ENCODE assay signal across 24 cellular contexts in the genomic region with DNA sequence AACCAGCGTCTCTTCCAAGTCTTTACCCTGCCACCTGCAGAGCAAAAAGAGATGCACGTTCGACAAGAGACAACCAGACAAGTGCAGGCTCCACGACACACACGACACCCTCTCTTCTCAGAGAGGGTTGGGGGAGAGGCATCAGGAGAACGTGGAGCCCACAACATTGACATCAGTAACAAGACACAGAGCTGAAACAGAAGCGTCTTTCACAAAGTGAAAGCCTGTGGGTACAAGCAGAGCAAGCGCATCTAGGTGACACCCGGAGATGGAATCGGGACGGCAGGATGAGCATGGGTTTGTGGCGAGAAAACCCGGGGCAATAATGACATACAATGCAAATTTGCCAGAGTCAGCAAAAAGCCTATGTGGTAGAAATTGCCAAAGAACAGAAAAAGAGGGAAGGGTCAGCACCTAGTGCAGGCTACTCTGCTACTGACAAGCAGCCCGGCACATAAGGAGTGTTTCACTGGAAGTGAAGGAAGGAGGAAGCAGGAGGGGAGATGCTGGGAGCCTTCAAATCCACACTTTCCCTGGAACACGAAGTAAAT.
A peak's percentile ranks its signal among the peaks of the same experiment; 100 is the strongest.
DNase-seq lines count a peak whose midpoint lies in the region; ATAC-seq and TF ChIP-seq lines count a peak whose summit lies in the region.
"Had no signal": no experiment of that assay in that cellular context is flagged by ENCODE, and none has a peak within 500 bp of the region (broad histone marks: within the 10 kb centered on the region; RNA-seq: fewer than 3 reads in every experiment).

No MANE protein-coding gene starts in this region.

- peak overlapping the region; percentile 19 for H3K27ac Mint-ChIP-seq in activated naive CD4-positive, alpha-beta T cell treated with anti-CD3 and anti-CD28 coated beads for 36 hours
- peak overlapping the region in 1 of 2 donors; percentile 39 for H3K27ac Mint-ChIP-seq in activated naive CD4-positive, alpha-beta T cell treated with anti-CD3 and anti-CD28 coated beads, Interleukin-2, amount 50 U/mL, for 72 hours
- H3K27ac Mint-ChIP-seq in effector memory CD8-positive, alpha-beta T cell, result peak overlapping the region; percentile 3 to 79
- peak overlapping the region; percentile 77 for H3K27ac Mint-ChIP-seq in stimulated activated memory B cell treated with anti-CD40 and anti-IgM and Interleukin-4, amounts not matched to agents 10 μg/mL and 1 μg/mL and 100 μg/mL, for 72 hours
- no peak overlapping the region for H3K27ac Mint-ChIP-seq in T-helper 2 cell treated with Interferon-gamma antibody and Interleukin-4, amounts not matched to agents 5 μg/mL and 100 μg/mL, for 36 hours
- H3K27ac Mint-ChIP-seq: GM23338 had no signal

- BruUV-seq in IMR-90 (replicated peaks; lab: Mats Ljungman, UMichigan), result no TSS peak

- no peaks in the 10 kb centered on the region for H4K20me1 ChIP-seq in IMR-90 (ENCODE audit: insufficient read depth, low read length)
- H4K20me1 ChIP-seq: BLaER1 had no signal

- no peak overlapping the region for H3K4ac ChIP-seq in IMR-90 (ENCODE audit: low read depth, low read length)

- no peak overlapping the region for H3K56ac ChIP-seq in IMR-90 (ENCODE audit: extremely low read depth, insufficient read depth, low read length)

- H3K27ac ChIP-seq in IMR-90 (ENCODE audit: insufficient read depth, low read length), result no peak overlapping the region
- H3K27ac ChIP-seq: BLaER1, esophagus squamous epithelium, gastrocnemius medialis had no signal

- no peak overlapping the region for H2BK15ac ChIP-seq in IMR-90 (ENCODE audit: low read depth, low read length)

- peaks cover 4% of the 10 kb centered on the region for H3K4me1 Mint-ChIP-seq in activated naive CD4-positive, alpha-beta T cell treated with anti-CD3 and anti-CD28 coated beads for 36 hours (ENCODE audit: low read depth)
- H3K4me1 Mint-ChIP-seq in effector memory CD8-positive, alpha-beta T cell (ENCODE audit: low read depth in 2 of 2), result peaks cover 23 to 27% of the 10 kb centered on the region in 2 donors
- H3K4me1 Mint-ChIP-seq in stimulated activated memory B cell treated with anti-CD40 and anti-IgM and Interleukin-4, amounts not matched to agents 10 μg/mL and 1 μg/mL and 100 μg/mL, for 72 hours, result peaks cover 83% of the 10 kb centered on the region
- no peaks in the 10 kb centered on the region for H3K4me1 Mint-ChIP-seq in T-helper 2 cell treated with Interferon-gamma antibody and Interleukin-4, amounts not matched to agents 5 μg/mL and 100 μg/mL, for 36 hours (ENCODE audit: low read depth)
- H3K4me1 Mint-ChIP-seq: GM23338 had no signal

- peaks cover 55% of the 10 kb centered on the region for H3K36me3 Mint-ChIP-seq in activated naive CD4-positive, alpha-beta T cell treated with anti-CD3 and anti-CD28 coated beads for 36 hours (ENCODE audit: low read depth)
- peaks cover 10 to 42% of the 10 kb centered on the region in 2 donors for H3K36me3 Mint-ChIP-seq in activated naive CD4-positive, alpha-beta T cell treated with anti-CD3 and anti-CD28 coated beads, Interleukin-2, amount 50 U/mL, for 72 hours
- peaks cover 99% of the 10 kb centered on the region for H3K36me3 Mint-ChIP-seq in effector memory CD8-positive, alpha-beta T cell (ENCODE audit: insufficient read depth)
- H3K36me3 Mint-ChIP-seq in stimulated activated memory B cell treated with anti-CD40 and anti-IgM and Interleukin-4, amounts not matched to agents 10 μg/mL and 1 μg/mL and 100 μg/mL, for 72 hours, result peaks cover 95% of the 10 kb centered on the region
- H3K36me3 Mint-ChIP-seq in T-helper 2 cell treated with Interferon-gamma antibody and Interleukin-4, amounts not matched to agents 5 μg/mL and 100 μg/mL, for 36 hours (ENCODE audit: low read depth), result peaks cover 86% of the 10 kb centered on the region

- peaks cover 34% of the 10 kb centered on the region for H3K36me3 ChIP-seq in IMR-90 (ENCODE audit: control insufficient read depth, insufficient read depth, low read length)

- H4K91ac ChIP-seq in IMR-90 (ENCODE audit: insufficient read depth, low read depth, low read length), result no peak overlapping the region

- in situ Hi-C loops in IMR-90 (cut with MboI; ENCODE audit: low sequenced_read_pairs), result no loop called here

- no peak overlapping the region for H2AK9ac ChIP-seq in IMR-90 (replicated peaks; ENCODE audit: low read depth, low read length, poor library complexity)

- peaks cover 2% of the 10 kb centered on the region for H3K9me1 ChIP-seq in IMR-90 (ENCODE audit: insufficient read depth, low read length)

- WGBS in IMR-90 (ENCODE audit: extremely low coverage in 2 of 2, insufficient read length in 1 of 2), 2 experiments, result 96% methylated on average over 6 of the region's 15 CpGs; no CpG with 5 or more reads in 1 of the 2 experiments

- H2BK20ac ChIP-seq in IMR-90 (ENCODE audit: low read depth, low read length), result no peak overlapping the region

- no peak overlapping the region for H2AFZ ChIP-seq in IMR-90 (replicated peaks; ENCODE audit: low read length, poor library complexity)
- H2AFZ ChIP-seq: GM23338 had no signal

- intact Hi-C loops in activated naive CD4-positive, alpha-beta T cell treated with anti-CD3 and anti-CD28 coated beads for 36 hours (cut with micrococcal nuclease), result no loop called here
- intact Hi-C loops in IMR-90 (cut with micrococcal nuclease), result no loop called here

- no peak for ATAC-seq in activated naive CD4-positive, alpha-beta T cell treated with anti-CD3 and anti-CD28 coated beads, Interleukin-2, amount 50 U/mL, for 72 hours
- ATAC-seq in IMR-90 (ENCODE audit: low read depth), result no peak
- no peak for ATAC-seq in effector memory CD8-positive, alpha-beta T cell (replicated peaks)
- no peak for ATAC-seq in stimulated activated memory B cell treated with anti-CD40 and anti-IgM and Interleukin-4, amounts not matched to agents 10 μg/mL and 1 μg/mL and 100 μg/mL, for 72 hours
- ATAC-seq: gastrocnemius medialis, GM23338, Right ventricle myocardium inferior had no signal

- no peak overlapping the region for H3K14ac ChIP-seq in IMR-90 (replicated peaks; ENCODE audit: low read depth, low read length)

- no peak overlapping the region for H3K9ac ChIP-seq in IMR-90 (ENCODE audit: low read depth, low read length)
- H3K9ac ChIP-seq: BLaER1 had no signal

- POLR2A ChIA-PET in IMR-90 (lab: Charles Lee; ENCODE audit: unreplicated experiment), result no interaction called here

- no peak overlapping the region for H2AK5ac ChIP-seq in IMR-90 (ENCODE audit: low read depth, low read length)

- no peaks in the 10 kb centered on the region for H3K27me3 ChIP-seq in IMR-90 (ENCODE audit: control insufficient read depth, insufficient read depth, low read length)
- H3K27me3 ChIP-seq: BLaER1, esophagus squamous epithelium, gastrocnemius medialis had no signal

- H3K27me3 Mint-ChIP-seq in activated naive CD4-positive, alpha-beta T cell treated with anti-CD3 and anti-CD28 coated beads for 36 hours (ENCODE audit: low read depth), result no peaks in the 10 kb centered on the region
- no peaks in the 10 kb centered on the region for H3K27me3 Mint-ChIP-seq in effector memory CD8-positive, alpha-beta T cell
- no peaks in the 10 kb centered on the region for H3K27me3 Mint-ChIP-seq in stimulated activated memory B cell treated with anti-CD40 and anti-IgM and Interleukin-4, amounts not matched to agents 10 μg/mL and 1 μg/mL and 100 μg/mL, for 72 hours
- H3K27me3 Mint-ChIP-seq in T-helper 2 cell treated with Interferon-gamma antibody and Interleukin-4, amounts not matched to agents 5 μg/mL and 100 μg/mL, for 36 hours (ENCODE audit: low read depth), result no peaks in the 10 kb centered on the region

- no peak overlapping the region for H2BK5ac ChIP-seq in IMR-90 (ENCODE audit: low read depth, low read length, poor library complexity, severe bottlenecking)

- H3K4me3 Mint-ChIP-seq in activated naive CD4-positive, alpha-beta T cell treated with anti-CD3 and anti-CD28 coated beads for 36 hours, result no peak overlapping the region
- no peak overlapping the region for H3K4me3 Mint-ChIP-seq in effector memory CD8-positive, alpha-beta T cell
- no peak overlapping the region for H3K4me3 Mint-ChIP-seq in stimulated activated memory B cell treated with anti-CD40 and anti-IgM and Interleukin-4, amounts not matched to agents 10 μg/mL and 1 μg/mL and 100 μg/mL, for 72 hours
- H3K4me3 Mint-ChIP-seq in T-helper 2 cell treated with Interferon-gamma antibody and Interleukin-4, amounts not matched to agents 5 μg/mL and 100 μg/mL, for 36 hours, result no peak overlapping the region
- H3K4me3 Mint-ChIP-seq: GM23338 had no signal

- H3K9me3 ChIP-seq in IMR-90 (ENCODE audit: control insufficient read depth, insufficient read depth, low read length), result no peaks in the 10 kb centered on the region
- H3K9me3 ChIP-seq: BLaER1, esophagus squamous epithelium, gastrocnemius medialis had no signal

- no peak overlapping the region for H3K4me2 ChIP-seq in IMR-90 (ENCODE audit: low read depth, low read length)
- H3K4me2 ChIP-seq: BLaER1, GM23338 had no signal

- no peak overlapping the region for H4K8ac ChIP-seq in IMR-90 (ENCODE audit: low read depth in 2 of 2, low read length in 2 of 2)

- no peaks in the 10 kb centered on the region for H3K4me1 ChIP-seq in IMR-90 (ENCODE audit: control insufficient read depth, insufficient read depth, low read length)
- H3K4me1 ChIP-seq: gastrocnemius medialis had no signal

- no peak overlapping the region for H3K18ac ChIP-seq in IMR-90 (ENCODE audit: low read depth, low read length)

- H4K5ac ChIP-seq in IMR-90 (ENCODE audit: low read depth, low read length), result no peak overlapping the region

- no peak for TF ChIP-seq RAD21 in IMR-90 (IDR thresholded peaks at IDR 0.05; ENCODE audit: low read length)

- CTCF ChIA-PET in activated naive CD4-positive, alpha-beta T cell treated with anti-CD3 and anti-CD28 coated beads for 36 hours (lab: Charles Lee), result no interaction called here
- CTCF ChIA-PET in IMR-90 (lab: Yijun Ruan, JAX), result no interaction called here

- H2BK120ac ChIP-seq in IMR-90 (ENCODE audit: low read depth, low read length), result no peak overlapping the region

- no peaks in the 10 kb centered on the region for H3K9me3 Mint-ChIP-seq in activated naive CD4-positive, alpha-beta T cell treated with anti-CD3 and anti-CD28 coated beads for 36 hours
- no peaks in the 10 kb centered on the region for H3K9me3 Mint-ChIP-seq in activated naive CD4-positive, alpha-beta T cell treated with anti-CD3 and anti-CD28 coated beads, Interleukin-2, amount 50 U/mL, for 72 hours
- H3K9me3 Mint-ChIP-seq in effector memory CD8-positive, alpha-beta T cell, result no peaks in the 10 kb centered on the region
- H3K9me3 Mint-ChIP-seq in stimulated activated memory B cell treated with anti-CD40 and anti-IgM and Interleukin-4, amounts not matched to agents 10 μg/mL and 1 μg/mL and 100 μg/mL, for 72 hours, result no peaks in the 10 kb centered on the region
- H3K9me3 Mint-ChIP-seq in T-helper 2 cell treated with Interferon-gamma antibody and Interleukin-4, amounts not matched to agents 5 μg/mL and 100 μg/mL, for 36 hours, result no peaks in the 10 kb centered on the region

- no peaks in the 10 kb centered on the region for H3K79me1 ChIP-seq in IMR-90 (ENCODE audit: low read depth in 1 of 2, low read length in 2 of 2)

- no peak overlapping the region for H3K23ac ChIP-seq in IMR-90 (ENCODE audit: low read depth, low read length)

- no peak overlapping the region for H3K4me3 ChIP-seq in IMR-90 (ENCODE audit: insufficient read depth, low read depth, low read length)
- H3K4me3 ChIP-seq: BLaER1, esophagus squamous epithelium, gastrocnemius medialis, GM23338 had no signal

- no peak for TF ChIP-seq CTCF in IMR-90 (conservative IDR thresholded peaks at IDR 0.05; ENCODE audit: low read depth, low read length)

- dilution Hi-C loops in IMR-90 (cut with HindIII; ENCODE audit: low sequenced_read_pairs, unreplicated experiment), result no loop called here

- no peak for TF ChIP-seq POLR2A in IMR-90 (IDR thresholded peaks at IDR 0.05; ENCODE audit: low read depth, low read length)

- no peak for DNase-seq in activated naive CD4-positive, alpha-beta T cell treated with anti-CD3 and anti-CD28 coated beads for 36 hours
- no peak for DNase-seq in activated naive CD4-positive, alpha-beta T cell treated with anti-CD3 and anti-CD28 coated beads, Interleukin-2, amount 50 U/mL, for 72 hours (ENCODE audit: low spot score in 2 of 2)
- DNase-seq in IMR-90, result no peak
- DNase-seq in effector memory CD8-positive, alpha-beta T cell, result no peak
- no peak for DNase-seq in germinal center (ENCODE audit: low spot score)
- DNase-seq in T-helper 2 cell treated with Interferon-gamma antibody and Interleukin-4, amounts not matched to agents 5 μg/mL and 100 μg/mL, for 36 hours (ENCODE audit: low spot score), result no peak
- DNase-seq in activated T-cell treated with anti-CD3 and anti-CD28 coated beads, Interleukin-2, amount 50 U/mL, for 48 hours, result no peak
- DNase-seq: ACHN; activated CD4-positive, alpha-beta T cell treated with anti-CD3 and anti-CD28 coated beads for 1 hour; activated effector memory CD4-positive, alpha-beta T cell treated with anti-CD3 and anti-CD28 coated beads, Interleukin-2, amount 50 U/mL, for 16 hours; effector memory CD4-positive, alpha-beta T cell; EL; esophagus squamous epithelium; gastrocnemius medialis; kidney glomerular epithelial cell; mammary epithelial cell; NCI-H1105 treated with DMSO at 0.1 percent for 48 hours; NCI-H2081; retina; stimulated activated CD4-positive, alpha-beta T cell treated with anti-CD3 and anti-CD28 coated beads, Interleukin-4, amount 100 ng/mL, for 4 hours had no signal
